ENCODE assay signal across 12 cellular contexts in the genomic region with DNA sequence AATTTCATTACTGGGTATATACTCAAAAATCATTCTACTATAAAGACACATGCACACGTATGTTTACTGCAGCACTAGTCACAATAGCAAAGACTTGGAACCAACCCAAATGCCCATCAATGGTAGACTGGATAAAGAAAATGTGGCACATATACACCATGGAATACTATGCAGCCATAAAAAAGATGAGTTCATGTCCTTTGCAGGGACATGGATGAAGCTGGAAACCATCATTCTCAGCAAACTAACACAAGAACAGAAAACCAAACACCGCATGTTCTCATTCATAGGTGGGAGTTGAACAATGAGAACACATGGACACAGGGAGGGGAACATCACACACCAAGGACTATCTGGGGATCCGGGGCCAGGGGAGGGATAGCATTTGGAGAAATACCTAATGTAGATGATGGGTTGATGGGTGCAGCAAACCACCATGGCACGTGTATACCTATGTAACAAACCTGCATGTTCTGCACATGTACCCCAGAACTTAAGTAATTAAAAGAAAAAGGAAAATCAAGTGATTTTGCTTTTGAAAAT. TPM values are rescaled to one million over a fixed set of nuclear protein-coding genes. Genes with fewer than 3 reads are reported as not detected.
DNase-seq lines count a peak whose midpoint lies in the region; ATAC-seq and TF ChIP-seq lines count a peak whose summit lies in the region.
"Not testable (repeated sequence)": the region's sequence is repeated elsewhere in the genome, so short reads cannot be mapped to it uniquely, and the experiment has no call there.
"Had no signal": no experiment of that assay in that cellular context is flagged by ENCODE, and none has a peak within 500 bp of the region (broad histone marks: within the 10 kb centered on the region; RNA-seq: fewer than 3 reads in every experiment).

No MANE protein-coding gene starts in this region.

- peaks cover 42% of the 10 kb centered on the region for H3K79me2 ChIP-seq in Loucy (ENCODE audit: insufficient read depth, low read length)

- peaks cover 22% of the 10 kb centered on the region for H3K36me3 Mint-ChIP-seq in CD4-positive, alpha-beta T cell (ENCODE audit: low read depth)
- H3K36me3 Mint-ChIP-seq in activated CD4-positive, alpha-beta T cell treated with anti-CD3 and anti-CD28 coated beads, Interleukin-2, amount 10 ng/mL, durations not matched to agents 7 days and 5 days (ENCODE audit: low read depth), result peaks cover 44% of the 10 kb centered on the region
- peaks cover 63% of the 10 kb centered on the region for H3K36me3 Mint-ChIP-seq in activated T-cell treated with anti-CD3 and anti-CD28 coated beads, Interleukin-2, amount 50 U/mL, for 24 hours (ENCODE audit: low read depth)
- not testable (repeated sequence) for H3K36me3 Mint-ChIP-seq in activated naive CD4-positive, alpha-beta T cell treated with anti-CD3 and anti-CD28 coated beads, Interleukin-2, amount 50 U/mL, for 24 hours
- peaks cover 49% of the 10 kb centered on the region for H3K36me3 Mint-ChIP-seq in effector memory CD8-positive, alpha-beta T cell (ENCODE audit: insufficient read depth)

- H3K27me3 Mint-ChIP-seq in CD4-positive, alpha-beta T cell; activated CD4-positive, alpha-beta T cell treated with anti-CD3 and anti-CD28 coated beads, Interleukin-2, amount 10 ng/mL, durations not matched to agents 7 days and 5 days; activated T-cell treated with anti-CD3 and anti-CD28 coated beads, Interleukin-2, amount 50 U/mL, for 24 hours; activated naive CD4-positive, alpha-beta T cell treated with anti-CD3 and anti-CD28 coated beads, Interleukin-2, amount 50 U/mL, for 24 hours; effector memory CD8-positive, alpha-beta T cell: not testable (repeated sequence)

- H3K27me3 ChIP-seq in CD4-positive, alpha-beta T cell (ENCODE audit: control insufficient read depth, insufficient read depth, low read length); Loucy (ENCODE audit: insufficient read depth, low read length, poor library complexity, severe bottlenecking): not testable (repeated sequence)
- peaks cover 0 to 10% (median 5%) of the 10 kb centered on the region in 3 donors for H3K27me3 ChIP-seq in sigmoid colon

- peaks cover 14% of the 10 kb centered on the region for H3K9me3 Mint-ChIP-seq in CD4-positive, alpha-beta T cell
- H3K9me3 Mint-ChIP-seq in activated CD4-positive, alpha-beta T cell treated with anti-CD3 and anti-CD28 coated beads, Interleukin-2, amount 10 ng/mL, durations not matched to agents 7 days and 5 days, result peaks cover 43% of the 10 kb centered on the region
- peaks cover 42% of the 10 kb centered on the region for H3K9me3 Mint-ChIP-seq in activated T-cell treated with anti-CD3 and anti-CD28 coated beads, Interleukin-2, amount 50 U/mL, for 24 hours
- peaks cover 13% of the 10 kb centered on the region for H3K9me3 Mint-ChIP-seq in activated naive CD4-positive, alpha-beta T cell treated with anti-CD3 and anti-CD28 coated beads, Interleukin-2, amount 50 U/mL, for 24 hours
- not testable (repeated sequence) for H3K9me3 Mint-ChIP-seq in effector memory CD8-positive, alpha-beta T cell

- TF ChIP-seq POLR2A in sigmoid colon (IDR thresholded peaks at IDR 0.05), result not testable (repeated sequence)

- CTCF ChIA-PET in CD4-positive, alpha-beta T cell (lab: Charles Lee); activated CD4-positive, alpha-beta T cell treated with anti-CD3 and anti-CD28 coated beads, Interleukin-2, amount 10 ng/mL, durations not matched to agents 7 days and 5 days (lab: Charles Lee): not testable (repeated sequence)

- not testable (repeated sequence) for H3K27ac ChIP-seq in CD4-positive, alpha-beta T cell (ENCODE audit: low read depth, low read length); sigmoid colon

- H3F3A ChIP-seq in Loucy (ENCODE audit: low read depth), result not testable (repeated sequence)

- intact Hi-C loops in CD4-positive, alpha-beta T cell (cut with DNase I, micrococcal nuclease); sigmoid colon (cut with DNase I): not testable (repeated sequence)

- H3K9me2 ChIP-seq in Loucy (replicated peaks; ENCODE audit: low read depth, low read length), result not testable (repeated sequence)

- peaks cover 22% of the 10 kb centered on the region for H3K4me1 Mint-ChIP-seq in CD4-positive, alpha-beta T cell (ENCODE audit: low read depth)
- H3K4me1 Mint-ChIP-seq in activated CD4-positive, alpha-beta T cell treated with anti-CD3 and anti-CD28 coated beads, Interleukin-2, amount 10 ng/mL, durations not matched to agents 7 days and 5 days, result peaks cover 67% of the 10 kb centered on the region
- peaks cover 60% of the 10 kb centered on the region for H3K4me1 Mint-ChIP-seq in activated T-cell treated with anti-CD3 and anti-CD28 coated beads, Interleukin-2, amount 50 U/mL, for 24 hours (ENCODE audit: low read depth)
- H3K4me1 Mint-ChIP-seq in activated naive CD4-positive, alpha-beta T cell treated with anti-CD3 and anti-CD28 coated beads, Interleukin-2, amount 50 U/mL, for 24 hours, result peaks cover 33% of the 10 kb centered on the region
- peaks cover 52 to 74% of the 10 kb centered on the region in 2 donors for H3K4me1 Mint-ChIP-seq in effector memory CD8-positive, alpha-beta T cell (ENCODE audit: low read depth in 2 of 2)

- peaks cover 50% of the 10 kb centered on the region for H3K4me1 ChIP-seq in Loucy (ENCODE audit: insufficient read depth, low read length, poor library complexity, severe bottlenecking)
- H3K4me1 ChIP-seq in sigmoid colon, result not testable (repeated sequence)

- DNase-seq in CD4-positive, alpha-beta T cell; activated CD4-positive, alpha-beta T cell treated with anti-CD3 and anti-CD28 coated beads, Interleukin-2, amount 10 ng/mL, durations not matched to agents 7 days and 5 days; effector memory CD8-positive, alpha-beta T cell: not testable (repeated sequence)
- DNase-seq in activated T-cell treated with anti-CD3 and anti-CD28 coated beads, Interleukin-2, amount 50 U/mL, for 24 hours, result peak; percentile 28
- peak; percentile 44 for DNase-seq in sigmoid colon

- H3K9me3 ChIP-seq in CD4-positive, alpha-beta T cell (ENCODE audit: control insufficient read depth, low read length); Loucy (ENCODE audit: insufficient read depth, low read depth, low read length); sigmoid colon: not testable (repeated sequence)

- POLR2A ChIA-PET in CD4-positive, alpha-beta T cell (lab: Charles Lee), result interaction anchor here (1.2 kb wide), 1 partner anchor 109 kb away, joined by 3 read pairs; a partner anchor contains a TSS
- POLR2A ChIA-PET in activated CD4-positive, alpha-beta T cell treated with anti-CD3 and anti-CD28 coated beads, Interleukin-2, amount 10 ng/mL, durations not matched to agents 7 days and 5 days (lab: Charles Lee), result not testable (repeated sequence)

- peak overlapping the region; percentile 36 for H3K4me3 Mint-ChIP-seq in CD4-positive, alpha-beta T cell
- H3K4me3 Mint-ChIP-seq in activated CD4-positive, alpha-beta T cell treated with anti-CD3 and anti-CD28 coated beads, Interleukin-2, amount 10 ng/mL, durations not matched to agents 7 days and 5 days, result peak overlapping the region; percentile 71
- H3K4me3 Mint-ChIP-seq in activated T-cell treated with anti-CD3 and anti-CD28 coated beads, Interleukin-2, amount 50 U/mL, for 24 hours, result peak overlapping the region; percentile 87
- peak overlapping the region; percentile 68 for H3K4me3 Mint-ChIP-seq in activated naive CD4-positive, alpha-beta T cell treated with anti-CD3 and anti-CD28 coated beads, Interleukin-2, amount 50 U/mL, for 24 hours
- peak overlapping the region; percentile 98 to 99 for H3K4me3 Mint-ChIP-seq in effector memory CD8-positive, alpha-beta T cell

- not testable (repeated sequence) for TF ChIP-seq EP300 in sigmoid colon (IDR thresholded peaks at IDR 0.05)

- TF ChIP-seq CTCF in CD4-positive, alpha-beta T cell (IDR thresholded peaks at IDR 0.05); Loucy (conservative IDR thresholded peaks at IDR 0.05; ENCODE audit: low read length); sigmoid colon (IDR thresholded peaks at IDR 0.05): not testable (repeated sequence)

- not testable (repeated sequence) for H2AFZ ChIP-seq in Loucy (ENCODE audit: low read length)

- not testable (repeated sequence) for ATAC-seq in CD4-positive, alpha-beta T cell (ENCODE audit: poor library complexity); effector memory CD8-positive, alpha-beta T cell (replicated peaks)

- 73 to 85% methylated on average over 4 of the region's 4 CpGs for WGBS in sigmoid colon, 2 donors

- H3K27ac Mint-ChIP-seq in CD4-positive, alpha-beta T cell, result peak overlapping the region; percentile 73
- H3K27ac Mint-ChIP-seq in activated CD4-positive, alpha-beta T cell treated with anti-CD3 and anti-CD28 coated beads, Interleukin-2, amount 10 ng/mL, durations not matched to agents 7 days and 5 days, result peak overlapping the region; percentile 88
- peak overlapping the region; percentile 96 for H3K27ac Mint-ChIP-seq in activated T-cell treated with anti-CD3 and anti-CD28 coated beads, Interleukin-2, amount 50 U/mL, for 24 hours
- peak overlapping the region; percentile 97 for H3K27ac Mint-ChIP-seq in activated naive CD4-positive, alpha-beta T cell treated with anti-CD3 and anti-CD28 coated beads, Interleukin-2, amount 50 U/mL, for 24 hours
- H3K27ac Mint-ChIP-seq in effector memory CD8-positive, alpha-beta T cell, result peak overlapping the region; percentile 98 to 99

- not testable (repeated sequence) for H3K36me3 ChIP-seq in Loucy (ENCODE audit: insufficient read depth, low read length); sigmoid colon

- peak overlapping the region; percentile 80 for H3K4me3 ChIP-seq in Loucy (ENCODE audit: low read length, poor library complexity, severe bottlenecking)
- H3K4me3 ChIP-seq in sigmoid colon, result not testable (repeated sequence)

- peak overlapping the region; percentile 55 for H3K9ac ChIP-seq in Loucy (ENCODE audit: low read depth, low read length, poor library complexity, severe bottlenecking)

- H4K20me1 ChIP-seq in Loucy (ENCODE audit: insufficient read depth, low read length, poor library complexity, severe bottlenecking), result not testable (repeated sequence)

- H3K4me2 ChIP-seq in Loucy (ENCODE audit: low read depth, low read length, poor library complexity, severe bottlenecking), result peak overlapping the region; percentile 71

RNA-seq across cellular contexts. Expression of a gene that starts 0.6 kb away (rescaled TPM):
- 1 to 10 TPM; 3.2 to 4.4 TPM for total RNA-seq in CD4-positive, alpha-beta T cell
- total RNA-seq in activated CD4-positive, alpha-beta T cell treated with anti-CD3 and anti-CD28 coated beads, Interleukin-2, amount 10 ng/mL, durations not matched to agents 7 days and 5 days, result 10 to 100 TPM; 25.9 to 26.7 TPM
- 1 to 10 TPM in 1 of 4 donors, under 1 TPM in 2, not detected in 1; 0.66 to 3.5 (median 0.71) TPM for total RNA-seq in sigmoid colon
- 10 to 100 TPM in 1 of 3 donors, 1 to 10 TPM in 2; 3.9 to 10.4 (median 4.2) TPM for polyA plus RNA-seq in sigmoid colon
- total RNA-seq: Caco-2, Daoy, PC-9 had no signal
- polyA plus RNA-seq: A549, BJ had no signal

RNA-seq across cellular contexts. Expression of a gene that starts 44.1 kb away (rescaled TPM):
- total RNA-seq in CD4-positive, alpha-beta T cell, result 10 to 100 TPM in 1 of 2 experiments, 1 to 10 TPM in 1; 9.5 to 11.3 TPM
- 10 to 100 TPM; 38.7 to 41.3 TPM for total RNA-seq in activated CD4-positive, alpha-beta T cell treated with anti-CD3 and anti-CD28 coated beads, Interleukin-2, amount 10 ng/mL, durations not matched to agents 7 days and 5 days
- 10 to 100 TPM; 22.7 to 35.3 (median 28.9) TPM for total RNA-seq in sigmoid colon
- 10 to 100 TPM in 2 of 3 donors, 1 to 10 TPM in 1; 9.6 to 55.8 (median 25.2) TPM for polyA plus RNA-seq in sigmoid colon

Comparison
In these comparisons a context has a peak if more than half of its experiments do, and no peak if none do; other contexts are left out.
1. H3K4me3 Mint-ChIP-seq: peak in every context shown above with its lines; median percentile 98 in effector memory CD8-positive, alpha-beta T cell; 87 in activated T-cell treated with anti-CD3 and anti-CD28 coated beads, Interleukin-2, amount 50 U/mL, for 24 hours; 71 in activated CD4-positive, alpha-beta T cell treated with anti-CD3 and anti-CD28 coated beads, Interleukin-2, amount 10 ng/mL, durations not matched to agents 7 days and 5 days; 68 in activated naive CD4-positive, alpha-beta T cell treated with anti-CD3 and anti-CD28 coated beads, Interleukin-2, amount 50 U/mL, for 24 hours; 36 in CD4-positive, alpha-beta T cell.
2. RNA of a gene that starts 0.6 kb away (total RNA-seq): 25.9 to 26.7 TPM in activated CD4-positive, alpha-beta T cell treated with anti-CD3 and anti-CD28 coated beads, Interleukin-2, amount 10 ng/mL, durations not matched to agents 7 days and 5 days; 3.2 to 4.4 TPM in CD4-positive, alpha-beta T cell and 0.66 to 3.5 TPM in sigmoid colon; every median in the first group is over 4 times any median in the second.
3. Peak in every context shown above with its lines, with median percentiles within 50 percentile points of each other: H3K27ac Mint-ChIP-seq.